ENCODE assay signal across 1 cellular context in the genomic region with DNA sequence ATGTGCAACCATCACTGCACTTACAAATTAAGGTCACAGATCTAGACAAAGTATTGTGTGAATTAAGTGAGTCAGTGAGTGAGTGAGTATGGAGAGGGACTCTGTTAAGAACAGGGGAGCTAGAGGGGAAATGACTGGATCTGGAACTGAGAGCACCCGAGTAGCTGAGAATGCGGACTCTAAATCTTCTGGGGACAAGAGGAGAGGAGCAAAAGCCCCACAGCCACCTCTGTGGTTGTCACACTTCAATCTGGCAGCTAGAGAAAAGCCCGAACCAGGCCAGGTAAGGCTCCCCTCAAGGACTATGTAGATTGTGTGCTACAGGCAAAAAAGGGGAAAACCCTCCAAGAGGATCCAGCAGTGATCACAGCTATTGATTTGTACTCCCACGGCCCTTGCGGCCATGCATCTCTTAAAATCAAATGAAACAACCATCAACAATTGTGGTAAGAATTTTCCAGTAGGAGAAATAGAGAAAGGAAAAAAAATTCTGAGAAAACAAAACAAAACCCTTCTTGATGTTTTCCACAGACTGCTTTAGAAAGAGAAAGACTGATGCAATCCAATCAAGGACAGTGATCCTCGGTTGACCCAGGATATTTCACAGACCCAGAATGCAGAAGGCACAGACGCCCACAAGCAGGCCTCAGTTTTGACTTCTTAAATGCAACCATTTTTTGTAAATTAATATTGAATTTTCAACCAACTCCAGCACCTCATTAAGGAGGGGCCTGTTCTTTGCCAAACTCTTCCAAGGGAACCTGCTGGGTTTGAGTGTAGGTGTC.
TF ChIP-seq lines count a peak whose summit lies in the region.

No MANE protein-coding gene starts in this region.

TF ChIP-seq in GM12878, 131 proteins besides CTCF, POLR2A, EP300 and RAD21 (continued from another document):
- TF ChIP-seq, protein P1, sequence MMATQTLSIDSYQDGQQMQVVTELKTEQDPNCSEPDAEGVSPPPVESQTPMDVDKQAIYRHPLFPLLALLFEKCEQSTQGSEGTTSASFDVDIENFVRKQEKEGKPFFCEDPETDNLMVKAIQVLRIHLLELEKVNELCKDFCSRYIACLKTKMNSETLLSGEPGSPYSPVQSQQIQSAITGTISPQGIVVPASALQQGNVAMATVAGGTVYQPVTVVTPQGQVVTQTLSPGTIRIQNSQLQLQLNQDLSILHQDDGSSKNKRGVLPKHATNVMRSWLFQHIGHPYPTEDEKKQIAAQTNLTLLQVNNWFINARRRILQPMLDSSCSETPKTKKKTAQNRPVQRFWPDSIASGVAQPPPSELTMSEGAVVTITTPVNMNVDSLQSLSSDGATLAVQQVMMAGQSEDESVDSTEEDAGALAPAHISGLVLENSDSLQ (IDR thresholded peaks at IDR 0.05), result no peak
- TF ChIP-seq RELA (IDR thresholded peaks at IDR 0.05; ENCODE audit: borderline replicate concordance, partially characterized antibody), result no peak
- no peak for TF ChIP-seq CEBPB (IDR thresholded peaks at IDR 0.05; ENCODE audit: borderline replicate concordance in 1 of 2, low read depth in 2 of 2, low read length in 2 of 2)
- TF ChIP-seq ZNF207 (IDR thresholded peaks at IDR 0.05; ENCODE audit: borderline replicate concordance), result no peak
- no peak for TF ChIP-seq HDAC6 (IDR thresholded peaks at IDR 0.05; ENCODE audit: unreplicated experiment)
- TF ChIP-seq, protein P2, sequence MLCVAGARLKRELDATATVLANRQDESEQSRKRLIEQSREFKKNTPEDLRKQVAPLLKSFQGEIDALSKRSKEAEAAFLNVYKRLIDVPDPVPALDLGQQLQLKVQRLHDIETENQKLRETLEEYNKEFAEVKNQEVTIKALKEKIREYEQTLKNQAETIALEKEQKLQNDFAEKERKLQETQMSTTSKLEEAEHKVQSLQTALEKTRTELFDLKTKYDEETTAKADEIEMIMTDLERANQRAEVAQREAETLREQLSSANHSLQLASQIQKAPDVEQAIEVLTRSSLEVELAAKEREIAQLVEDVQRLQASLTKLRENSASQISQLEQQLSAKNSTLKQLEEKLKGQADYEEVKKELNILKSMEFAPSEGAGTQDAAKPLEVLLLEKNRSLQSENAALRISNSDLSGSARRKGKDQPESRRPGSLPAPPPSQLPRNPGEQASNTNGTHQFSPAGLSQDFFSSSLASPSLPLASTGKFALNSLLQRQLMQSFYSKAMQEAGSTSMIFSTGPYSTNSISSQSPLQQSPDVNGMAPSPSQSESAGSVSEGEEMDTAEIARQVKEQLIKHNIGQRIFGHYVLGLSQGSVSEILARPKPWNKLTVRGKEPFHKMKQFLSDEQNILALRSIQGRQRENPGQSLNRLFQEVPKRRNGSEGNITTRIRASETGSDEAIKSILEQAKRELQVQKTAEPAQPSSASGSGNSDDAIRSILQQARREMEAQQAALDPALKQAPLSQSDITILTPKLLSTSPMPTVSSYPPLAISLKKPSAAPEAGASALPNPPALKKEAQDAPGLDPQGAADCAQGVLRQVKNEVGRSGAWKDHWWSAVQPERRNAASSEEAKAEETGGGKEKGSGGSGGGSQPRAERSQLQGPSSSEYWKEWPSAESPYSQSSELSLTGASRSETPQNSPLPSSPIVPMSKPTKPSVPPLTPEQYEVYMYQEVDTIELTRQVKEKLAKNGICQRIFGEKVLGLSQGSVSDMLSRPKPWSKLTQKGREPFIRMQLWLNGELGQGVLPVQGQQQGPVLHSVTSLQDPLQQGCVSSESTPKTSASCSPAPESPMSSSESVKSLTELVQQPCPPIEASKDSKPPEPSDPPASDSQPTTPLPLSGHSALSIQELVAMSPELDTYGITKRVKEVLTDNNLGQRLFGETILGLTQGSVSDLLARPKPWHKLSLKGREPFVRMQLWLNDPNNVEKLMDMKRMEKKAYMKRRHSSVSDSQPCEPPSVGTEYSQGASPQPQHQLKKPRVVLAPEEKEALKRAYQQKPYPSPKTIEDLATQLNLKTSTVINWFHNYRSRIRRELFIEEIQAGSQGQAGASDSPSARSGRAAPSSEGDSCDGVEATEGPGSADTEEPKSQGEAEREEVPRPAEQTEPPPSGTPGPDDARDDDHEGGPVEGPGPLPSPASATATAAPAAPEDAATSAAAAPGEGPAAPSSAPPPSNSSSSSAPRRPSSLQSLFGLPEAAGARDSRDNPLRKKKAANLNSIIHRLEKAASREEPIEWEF (IDR thresholded peaks at IDR 0.05; ENCODE audit: insufficient replicate concordance, low read depth, low read length), result no peak
- peak; percentile 35; the same call in 1 of the 2 replicates for TF ChIP-seq IKZF1 (conservative IDR thresholded peaks at IDR 0.05)
- no peak for TF ChIP-seq HCFC1 (IDR thresholded peaks at IDR 0.05; ENCODE audit: low read length)
- no peak for TF ChIP-seq SPI1 (IDR thresholded peaks at IDR 0.05; ENCODE audit: borderline replicate concordance, insufficient read depth, low read depth, low read length)
- TF ChIP-seq, protein P3, sequence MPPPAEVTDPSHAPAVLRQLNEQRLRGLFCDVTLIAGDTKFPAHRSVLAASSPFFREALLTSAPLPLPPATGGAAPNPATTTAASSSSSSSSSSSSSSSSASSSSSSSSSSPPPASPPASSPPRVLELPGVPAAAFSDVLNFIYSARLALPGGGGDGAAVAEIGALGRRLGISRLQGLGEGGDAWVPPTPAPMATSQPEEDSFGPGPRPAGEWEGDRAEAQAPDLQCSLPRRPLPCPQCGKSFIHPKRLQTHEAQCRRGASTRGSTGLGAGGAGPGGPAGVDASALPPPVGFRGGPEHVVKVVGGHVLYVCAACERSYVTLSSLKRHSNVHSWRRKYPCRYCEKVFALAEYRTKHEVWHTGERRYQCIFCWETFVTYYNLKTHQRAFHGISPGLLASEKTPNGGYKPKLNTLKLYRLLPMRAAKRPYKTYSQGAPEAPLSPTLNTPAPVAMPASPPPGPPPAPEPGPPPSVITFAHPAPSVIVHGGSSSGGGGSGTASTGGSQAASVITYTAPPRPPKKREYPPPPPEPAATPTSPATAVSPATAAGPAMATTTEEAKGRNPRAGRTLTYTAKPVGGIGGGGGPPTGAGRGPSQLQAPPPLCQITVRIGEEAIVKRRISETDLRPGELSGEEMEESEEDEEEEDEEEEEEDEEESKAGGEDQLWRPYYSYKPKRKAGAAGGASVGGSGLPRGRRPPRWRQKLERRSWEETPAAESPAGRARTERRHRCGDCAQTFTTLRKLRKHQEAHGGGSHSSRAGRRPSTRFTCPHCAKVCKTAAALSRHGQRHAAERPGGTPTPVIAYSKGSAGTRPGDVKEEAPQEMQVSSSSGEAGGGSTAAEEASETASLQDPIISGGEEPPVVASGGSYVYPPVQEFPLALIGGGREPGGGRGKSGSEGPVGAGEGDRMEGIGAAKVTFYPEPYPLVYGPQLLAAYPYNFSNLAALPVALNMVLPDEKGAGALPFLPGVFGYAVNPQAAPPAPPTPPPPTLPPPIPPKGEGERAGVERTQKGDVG (CRISPR knock-in tag; IDR thresholded peaks at IDR 0.05), result no peak
- peak; percentile 14; the same call in 1 of the 2 replicates for TF ChIP-seq SMC3 (IDR thresholded peaks at IDR 0.05; ENCODE audit: borderline replicate concordance, low read length)
- peak; percentile 9 for TF ChIP-seq MEF2B (IDR thresholded peaks at IDR 0.05; ENCODE audit: partially characterized antibody, poor library complexity, severe bottlenecking)
- TF ChIP-seq BMI1 (IDR thresholded peaks at IDR 0.05; ENCODE audit: borderline replicate concordance), result no peak
- TF ChIP-seq, protein P4, sequence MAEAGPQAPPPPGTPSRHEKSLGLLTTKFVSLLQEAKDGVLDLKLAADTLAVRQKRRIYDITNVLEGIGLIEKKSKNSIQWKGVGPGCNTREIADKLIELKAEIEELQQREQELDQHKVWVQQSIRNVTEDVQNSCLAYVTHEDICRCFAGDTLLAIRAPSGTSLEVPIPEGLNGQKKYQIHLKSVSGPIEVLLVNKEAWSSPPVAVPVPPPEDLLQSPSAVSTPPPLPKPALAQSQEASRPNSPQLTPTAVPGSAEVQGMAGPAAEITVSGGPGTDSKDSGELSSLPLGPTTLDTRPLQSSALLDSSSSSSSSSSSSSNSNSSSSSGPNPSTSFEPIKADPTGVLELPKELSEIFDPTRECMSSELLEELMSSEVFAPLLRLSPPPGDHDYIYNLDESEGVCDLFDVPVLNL (IDR thresholded peaks at IDR 0.05; ENCODE audit: low read depth, low read length), result no peak
- no peak for TF ChIP-seq NR2F1 (conservative IDR thresholded peaks at IDR 0.05)
